In the genomic region with DNA sequence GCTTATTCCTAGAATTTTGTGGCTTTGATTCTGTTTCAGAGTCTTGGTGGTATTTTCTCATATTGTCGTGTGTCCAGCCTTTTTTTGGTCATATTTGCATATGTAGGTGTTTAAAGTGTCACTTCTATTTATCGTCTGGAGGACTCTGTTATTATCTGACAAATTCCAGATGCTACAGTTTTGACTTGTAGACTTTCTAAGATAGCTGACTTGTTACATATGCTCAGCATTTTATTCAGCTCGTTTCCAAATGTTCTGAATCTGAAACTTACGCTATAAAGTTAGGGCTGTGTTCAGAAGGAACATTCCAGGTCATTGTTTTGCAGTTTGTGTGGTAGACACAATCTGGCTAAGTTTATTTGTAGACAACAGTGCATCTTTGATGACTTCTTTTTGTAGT, we compare ENCODE assay signal across 8 cellular contexts. TPM values are rescaled to one million over a fixed set of nuclear protein-coding genes. Genes with fewer than 3 reads are reported as not detected.
DNase-seq lines count a peak whose midpoint lies in the region; ATAC-seq, FAIRE-seq and TF ChIP-seq lines count a peak whose summit lies in the region.

No MANE protein-coding gene starts in this region.

- H3K4me1 ChIP-seq in PC-9 (replicated peaks; ENCODE audit: insufficient read depth) (peaks cover 21% of the 10 kb centered on the region), endothelial cell of umbilical vein (ENCODE audit: control insufficient read depth, extremely low read depth, insufficient read depth, low read length) (peaks cover 27% of the 10 kb centered on the region)

- H3K4me3 ChIP-seq in PC-9: peak overlapping the region; percentile 65; the same call in 1 of the 2 replicates
- peak overlapping the region; percentile 69 to 97 (median 74) for H3K4me3 ChIP-seq in endothelial cell of umbilical vein (replicated peaks in 1 of 3; ENCODE audit: insufficient read depth in 1 of 3, low read depth in 1 of 3, low read length in 3 of 3)

- H3K4me3 Mint-ChIP-seq in Calu3 (ENCODE audit: low read depth, unreplicated experiment) (peak overlapping the region; percentile 96), osteocyte (ENCODE audit: unreplicated experiment) (peak overlapping the region; percentile 85)

- H3K36me3 ChIP-seq in PC-9 (ENCODE audit: low read depth): peaks cover 19% of the 10 kb centered on the region
- H3K36me3 ChIP-seq in endothelial cell of umbilical vein (ENCODE audit: control insufficient read depth in 2 of 2, extremely low read depth in 1 of 2, insufficient read depth in 2 of 2, low read length in 2 of 2): peaks cover 0 to 9% of the 10 kb centered on the region in 2 experiments

- H3K4me2 ChIP-seq in PC-9 (peak overlapping the region; percentile 78), endothelial cell of umbilical vein (ENCODE audit: insufficient read depth, low read length) (peak overlapping the region; percentile 95)

- no peak for DNase-seq in Calu3
- no peak for DNase-seq in PC-9
- no peak for DNase-seq in endothelial cell of umbilical vein (ENCODE audit: low read depth, low spot score)
- DNase-seq in osteocyte (ENCODE audit: extremely low spot score, unreplicated experiment): no peak
- no peak for DNase-seq in frontal cortex (ENCODE audit: low spot score in 2 of 2)
- no peak for DNase-seq in cerebellum (ENCODE audit: low spot score)
- DNase-seq in DMS 273 treated with DMSO at 0.1 percent for 48 hours (lab: John Stamatoyannopoulos, UW): no peak

- H3K27ac ChIP-seq in PC-9 (no peak overlapping the region), endothelial cell of umbilical vein (ENCODE audit: insufficient read depth, low read depth, low read length) (peak overlapping the region; percentile 29)

- H3K79me2 ChIP-seq in PC-9 (ENCODE audit: low read depth) (peaks cover 65% of the 10 kb centered on the region), endothelial cell of umbilical vein (ENCODE audit: control insufficient read depth, insufficient read depth, low read length) (peaks cover 65% of the 10 kb centered on the region)

- peaks cover 58% of the 10 kb centered on the region for H3K36me3 Mint-ChIP-seq in Calu3 (ENCODE audit: insufficient read depth, unreplicated experiment)
- H3K36me3 Mint-ChIP-seq in osteocyte (ENCODE audit: unreplicated experiment): peaks cover 27% of the 10 kb centered on the region

- H3K27ac Mint-ChIP-seq in Calu3 (ENCODE audit: unreplicated experiment) (no peak overlapping the region), osteocyte (ENCODE audit: unreplicated experiment) (peak overlapping the region; percentile 54)

- dilution Hi-C loops in endothelial cell of umbilical vein (cut with MboI; ENCODE audit: extremely low pct_ligation_motif_present, low sequenced_read_pairs): no loop called here

- ATAC-seq in GM18502 (IDR thresholded peaks at IDR 0.05; ENCODE audit: poor library complexity, unreplicated experiment): no peak

- H3K27me3 ChIP-seq in PC-9 (ENCODE audit: insufficient read depth, low read depth) (no peaks in the 10 kb centered on the region), endothelial cell of umbilical vein (ENCODE audit: control insufficient read depth in 2 of 2, insufficient read depth in 2 of 2, low read length in 2 of 2) (no peaks in the 10 kb centered on the region)

- H4K20me1 ChIP-seq in PC-9 (ENCODE audit: insufficient read depth) (peaks cover 49% of the 10 kb centered on the region), endothelial cell of umbilical vein (replicated peaks; ENCODE audit: control insufficient read depth, extremely low read depth, insufficient read depth, low read length) (peaks cover 22% of the 10 kb centered on the region)

- peaks cover 16% of the 10 kb centered on the region for H3K4me1 Mint-ChIP-seq in Calu3 (ENCODE audit: low read depth, unreplicated experiment)
- H3K4me1 Mint-ChIP-seq in osteocyte (ENCODE audit: unreplicated experiment): peaks cover 46% of the 10 kb centered on the region

- H3K9me3 Mint-ChIP-seq in Calu3 (ENCODE audit: low read depth, unreplicated experiment) (no peaks in the 10 kb centered on the region), osteocyte (ENCODE audit: unreplicated experiment) (no peaks in the 10 kb centered on the region)

- H3K9me3 ChIP-seq in PC-9 (ENCODE audit: insufficient read depth, low read depth): no peaks in the 10 kb centered on the region
- H3K9me3 ChIP-seq in endothelial cell of umbilical vein (replicated peaks; ENCODE audit: control insufficient read depth, insufficient read depth, low read length): no peaks in the 10 kb centered on the region

- no peaks in the 10 kb centered on the region for H3F3A ChIP-seq in PC-9 (ENCODE audit: insufficient read depth, low read depth)

- H3K9me1 ChIP-seq in endothelial cell of umbilical vein (replicated peaks; ENCODE audit: control insufficient read depth, extremely low read depth, insufficient read depth, low read length): no peaks in the 10 kb centered on the region

- TF ChIP-seq POLR2A in endothelial cell of umbilical vein (IDR thresholded peaks at IDR 0.05; ENCODE audit: low read depth, low read length): no peak

- TF ChIP-seq CTCF in Calu3 (IDR thresholded peaks at IDR 0.05; ENCODE audit: unreplicated experiment) (no peak), PC-9 (conservative IDR thresholded peaks at IDR 0.05) (no peak), endothelial cell of umbilical vein (IDR thresholded peaks at IDR 0.05; ENCODE audit: extremely low read depth in 1 of 2, insufficient read depth in 1 of 2, low read depth in 1 of 2, low read length in 2 of 2) (no peak), osteocyte (IDR thresholded peaks at IDR 0.05) (no peak)

- H3K27me3 Mint-ChIP-seq in Calu3 (ENCODE audit: unreplicated experiment): no peaks in the 10 kb centered on the region
- no peaks in the 10 kb centered on the region for H3K27me3 Mint-ChIP-seq in osteocyte (ENCODE audit: unreplicated experiment)

- FAIRE-seq in endothelial cell of umbilical vein (lab: Jason Lieb, UNC) (peak; percentile 64), frontal cortex (lab: Jason Lieb, UNC) (no peak)

- peak overlapping the region; percentile 98 for H3K9ac ChIP-seq in endothelial cell of umbilical vein (replicated peaks; ENCODE audit: extremely low read depth, insufficient read depth, low read length)

- H3K9me2 ChIP-seq in PC-9 (ENCODE audit: insufficient read depth): no peaks in the 10 kb centered on the region

- intact Hi-C loops in Calu3 (cut with micrococcal nuclease; ENCODE audit: unreplicated experiment) (loop anchor here (5.0 kb wide), 1 partner anchor 59 kb away; no protein-coding TSS in a partner anchor), PC-9 (cut with micrococcal nuclease; ENCODE audit: unreplicated experiment) (loop anchor here (5.0 kb wide), 1 partner anchor 59 kb away; no protein-coding TSS in a partner anchor), endothelial cell of umbilical vein (cut with micrococcal nuclease) (loop anchor here (2.0 kb wide), 1 partner anchor 20 kb away; no protein-coding TSS in a partner anchor)

- CTCF ChIA-PET in Calu3 (lab: Charles Lee) (no interaction called here), PC-9 (lab: Charles Lee) (interaction anchor here (0.7 to 0.8 kb wide), 2 partner anchors 58 to 65 kb away, joined by 3 to 4 read pairs; no protein-coding TSS in a partner anchor), endothelial cell of umbilical vein (lab: Charles Lee) (interaction anchor here (0.7 to 8.8 kb wide), 7 partner anchors 8 to 147 kb away, joined by 3 to 69 read pairs (median 6); no protein-coding TSS in a partner anchor)

- no TSS peak for BruUV-seq in Calu3 (replicated peaks; lab: Mats Ljungman, UMichigan)
- no TSS peak for BruUV-seq in PC-9 (replicated peaks; lab: Mats Ljungman, UMichigan)
- BruUV-seq in endothelial cell of umbilical vein (replicated peaks; lab: Mats Ljungman, UMichigan): no TSS peak

- H2AFZ ChIP-seq in PC-9 (no peak overlapping the region), endothelial cell of umbilical vein (ENCODE audit: low read depth, low read length) (no peak overlapping the region)

- POLR2A ChIA-PET in PC-9 (lab: Charles Lee; ENCODE audit: unreplicated experiment) (no interaction called here), endothelial cell of umbilical vein (lab: Charles Lee) (no interaction called here)

TF ChIP-seq in endothelial cell of umbilical vein, 7 proteins besides CTCF, POLR2A, EP300 and RAD21:
- TF ChIP-seq MAX (IDR thresholded peaks at IDR 0.05; ENCODE audit: insufficient read depth, insufficient read length) (no peak), GATA2 (IDR thresholded peaks at IDR 0.05; ENCODE audit: insufficient read depth, insufficient read length, low read depth, low read length) (no peak), FOS (IDR thresholded peaks at IDR 0.05; ENCODE audit: borderline replicate concordance, insufficient read depth, low read length) (no peak), JUN (IDR thresholded peaks at IDR 0.05; ENCODE audit: borderline replicate concordance, insufficient read depth, insufficient read length, low read depth) (no peak), POLR2AphosphoS5 (IDR thresholded peaks at IDR 0.05; ENCODE audit: insufficient read depth, low read depth, low read length) (no peak), MYC (IDR thresholded peaks at IDR 0.05; ENCODE audit: low read depth, low read length) (no peak), EZH2 (IDR thresholded peaks at IDR 0.05; ENCODE audit: borderline replicate concordance, low read depth, low read length, severe bottlenecking) (no peak)

RNA-seq across cellular contexts. Expression of gene PPP4R2, which starts 1.9 kb away (rescaled TPM):
- 68.4 and 89.0 TPM in 2 replicates for total RNA-seq in Calu3 (2022)
- total RNA-seq in PC-9 (2021): 63.2 and 97.4 TPM in 2 replicates
- total RNA-seq in endothelial cell of umbilical vein: 74.4 and 75.4 TPM in 2 replicates
- polyA plus RNA-seq in endothelial cell of umbilical vein: 4.8 and 6.5 TPM in 2 replicates
- 12.6 and 17.2 TPM in 2 replicates for polyA plus RNA-seq in endothelial cell of umbilical vein (2011; cell fraction: cytosol; rRNA removed)
- polyA plus RNA-seq in endothelial cell of umbilical vein (2011; cell fraction: nucleus; rRNA removed): 22.9 and 27.4 TPM in 2 replicates
- 37.9 and 48.6 TPM in 2 replicates for polyA plus RNA-seq in endothelial cell of umbilical vein (2012)
- polyA minus RNA-seq in endothelial cell of umbilical vein: 12.0 and 14.9 TPM in 2 replicates
- 24.7 TPM for polyA minus RNA-seq in endothelial cell of umbilical vein (2011; cell fraction: cytosol; rRNA and poly(A)+ RNA removed)
- polyA minus RNA-seq in endothelial cell of umbilical vein (2011; cell fraction: nucleus; rRNA and poly(A)+ RNA removed): 16.1 and 23.7 TPM in 2 replicates
- total RNA-seq in osteocyte: 61.6 and 62.8 TPM in 2 replicates
- total RNA-seq in frontal cortex: 137 TPM
- 70.9 TPM for total RNA-seq in cerebellum
